11 cellular contexts compared by ENCODE assay signal in the genomic region with DNA sequence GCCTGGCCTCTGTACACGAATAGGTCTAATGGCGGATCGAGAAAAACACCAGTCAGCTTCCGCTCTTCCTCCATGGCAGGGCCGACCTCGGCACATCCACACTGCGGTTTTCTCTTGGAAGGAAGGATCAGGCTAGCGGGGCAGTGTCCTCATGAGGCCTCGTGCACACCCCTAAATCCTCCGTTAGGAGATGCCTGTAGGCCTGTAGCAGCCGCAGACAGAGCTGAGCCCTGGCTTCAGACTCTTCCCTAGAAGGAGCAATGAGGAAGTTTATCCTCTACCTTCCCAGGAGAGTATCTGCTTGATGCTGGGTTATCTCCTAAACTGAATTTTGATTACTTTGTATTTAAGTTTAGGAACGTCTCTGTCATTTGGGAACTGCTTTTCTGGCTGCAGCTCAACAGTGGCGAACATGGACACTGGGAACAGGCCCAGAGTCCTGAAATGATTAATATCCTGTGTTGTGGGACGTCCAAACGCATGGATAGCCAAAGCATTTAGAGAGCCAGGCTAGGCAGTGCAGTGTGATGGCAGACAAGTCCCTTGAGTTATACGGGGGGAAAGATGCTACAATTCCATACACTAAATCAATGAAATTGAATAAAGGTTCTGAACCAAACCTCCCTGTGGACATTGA. TPM values are rescaled to one million over a fixed set of nuclear protein-coding genes. Genes with fewer than 3 reads are reported as not detected.
A peak's percentile ranks its signal among the peaks of the same experiment; 100 is the strongest.
DNase-seq lines count a peak whose midpoint lies in the region; ATAC-seq and TF ChIP-seq lines count a peak whose summit lies in the region.
"Had no signal": no experiment of that assay in that cellular context is flagged by ENCODE, and none has a peak within 500 bp of the region (broad histone marks: within the 10 kb centered on the region; RNA-seq: fewer than 3 reads in every experiment).

No MANE protein-coding gene starts in this region.

- H3K9ac ChIP-seq in HUES64 (ENCODE audit: low read depth, low read length), result peak overlapping the region; percentile 10; the same call in 1 of the 2 replicates
- no peak overlapping the region for H3K9ac ChIP-seq in duodenal mucosa (ENCODE audit: low read depth in 1 of 2, low read length in 2 of 2)

- no peaks in the 10 kb centered on the region for H3K9me2 ChIP-seq in OCI-LY7 (ENCODE audit: insufficient read depth, low read length)

- CTCF ChIA-PET in OCI-LY7 (lab: Charles Lee; ENCODE audit: unreplicated experiment), result no interaction called here

- H3K27me3 ChIP-seq in HUES64 (ENCODE audit: insufficient read depth, low read length) (no peaks in the 10 kb centered on the region), duodenal mucosa (ENCODE audit: control insufficient read depth in 1 of 2, insufficient read depth in 2 of 2, low read length in 2 of 2) (no peaks in the 10 kb centered on the region), tibial artery (no peaks in the 10 kb centered on the region)

- intact Hi-C loops in tibial artery (cut with DNase I; ENCODE audit: low total_unique reads), result no loop called here
- intact Hi-C loops in OCI-LY7 (cut with micrococcal nuclease; ENCODE audit: unreplicated experiment), result no loop called here

- DNase-seq in lung microvascular endothelial cell (ENCODE audit: low read depth in 2 of 2) (peak; percentile 67 to 72), tibial artery (peak in 1 of 2 donors; percentile 33), AG08396 (ENCODE audit: low spot score) (no peak), NCI-H146 (lab: John Stamatoyannopoulos, UW) (no peak), OCI-LY7 (ENCODE audit: low spot score) (no peak)
- DNase-seq: activated B cell treated with CpG ODN at 0.5 μM for 24 hours; activated naive CD8-positive, alpha-beta T cell treated with anti-CD3 and anti-CD28 coated beads, Interleukin-2, amount 10 ng/mL, durations not matched to agents 7 days and 5 days; Karpas-422 had no signal

- H2AFZ ChIP-seq in OCI-LY7 (ENCODE audit: low read length), result no peak overlapping the region

- H3K4me3 ChIP-seq in HUES64 (ENCODE audit: low read length), result no peak overlapping the region
- H3K4me3 ChIP-seq in duodenal mucosa (ENCODE audit: low read depth in 1 of 2, low read length in 2 of 2), result no peak overlapping the region
- H3K4me3 ChIP-seq in tibial artery, result peak overlapping the region in 1 of 2 donors; percentile 11
- no peak overlapping the region for H3K4me3 ChIP-seq in OCI-LY7 (ENCODE audit: low read depth, low read length, poor library complexity, severe bottlenecking)

- POLR2A ChIA-PET in OCI-LY7 (lab: Charles Lee), result no interaction called here

- H4K20me1 ChIP-seq in OCI-LY7 (ENCODE audit: insufficient read depth, low read length), result no peaks in the 10 kb centered on the region; the same call in 1 of the 2 replicates

- H3K36me3 ChIP-seq in HUES64 (ENCODE audit: insufficient read depth, low read length) (no peaks in the 10 kb centered on the region), duodenal mucosa (ENCODE audit: control insufficient read depth in 1 of 2, insufficient read depth in 2 of 2, low read length in 2 of 2) (no peaks in the 10 kb centered on the region), tibial artery (no peaks in the 10 kb centered on the region), OCI-LY7 (ENCODE audit: insufficient read depth, low read length) (no peaks in the 10 kb centered on the region)

- no peak overlapping the region for H3K27ac ChIP-seq in HUES64 (ENCODE audit: low read depth, low read length)
- peak overlapping the region; percentile 41 for H3K27ac ChIP-seq in duodenal mucosa (ENCODE audit: low read depth, low read length)
- peak overlapping the region; percentile 61 to 63 for H3K27ac ChIP-seq in tibial artery
- no peak overlapping the region for H3K27ac ChIP-seq in OCI-LY7 (ENCODE audit: low read depth, low read length, poor library complexity, severe bottlenecking)

- H3K79me2 ChIP-seq in OCI-LY7 (ENCODE audit: insufficient read depth, low read depth, low read length), result no peaks in the 10 kb centered on the region

- H3K4me2 ChIP-seq in OCI-LY7 (ENCODE audit: low read length), result no peak overlapping the region

- ATAC-seq in GM21737 (IDR thresholded peaks at IDR 0.05; ENCODE audit: unreplicated experiment), result no peak

- H3K4me1 ChIP-seq in HUES64 (ENCODE audit: insufficient read depth, low read length) (peaks cover 45% of the 10 kb centered on the region), duodenal mucosa (ENCODE audit: control insufficient read depth in 1 of 2, insufficient read depth in 2 of 2, low read length in 2 of 2) (peaks cover 12 to 21% of the 10 kb centered on the region in 2 donors), tibial artery (peaks cover 0 to 30% (median 22%) of the 10 kb centered on the region in 4 donors), OCI-LY7 (ENCODE audit: insufficient read depth, low read length, poor library complexity, severe bottlenecking) (no peaks in the 10 kb centered on the region)

- 88% methylated on average over 16 of the region's 16 CpGs for WGBS in HUES64

- H3K9me3 ChIP-seq in HUES64 (ENCODE audit: insufficient read depth, low read depth, low read length) (no peaks in the 10 kb centered on the region), duodenal mucosa (ENCODE audit: control insufficient read depth in 1 of 2, low read length in 2 of 2) (no peaks in the 10 kb centered on the region), tibial artery (no peaks in the 10 kb centered on the region), OCI-LY7 (ENCODE audit: low read length) (no peaks in the 10 kb centered on the region)

- no TSS peak for BruUV-seq in OCI-LY7 (replicated peaks; lab: Mats Ljungman, UMichigan)

- TF ChIP-seq CTCF in tibial artery (IDR thresholded peaks at IDR 0.05), result no peak
- no peak for TF ChIP-seq CTCF in OCI-LY7 (conservative IDR thresholded peaks at IDR 0.05; ENCODE audit: low read length)

RNA-seq across cellular contexts. Expression of a gene that starts 16.5 kb away (rescaled TPM):
- 5.1 TPM for polyA plus RNA-seq in HUES64 (2013, experiment 1 of 2)
- 6.6 TPM for polyA plus RNA-seq in HUES64 (2013, experiment 2 of 2)
- total RNA-seq in lung microvascular endothelial cell (6.3 and 8.5 TPM in 2 replicates), OCI-LY7 (2022) (not detected in 2 replicates)
- total RNA-seq in OCI-LY7 (2014; rRNA removed; shearing (Covaris generic)), result not detected in 2 replicates

Comparison
In these comparisons a context has a peak if more than half of its experiments do, and no peak if none do; other contexts are left out.
1. H3K27ac ChIP-seq: peak in duodenal mucosa (single experiment) and tibial artery (2 of 2); none in HUES64 (single experiment) and OCI-LY7 (single experiment).
2. DNase-seq: peak in lung microvascular endothelial cell (2 of 2); none in AG08396 (single experiment), NCI-H146 (single experiment) and OCI-LY7 (single experiment).